In genomic region chr20:310645-311044, GRCh38 we compare ENCODE assay signal across 10 cellular contexts. TPM values are rescaled to one million over a fixed set of nuclear protein-coding genes. Genes with fewer than 3 reads are reported as not detected.
A peak's percentile ranks its signal among the peaks of the same experiment; 100 is the strongest.
DNase-seq lines count a peak whose midpoint lies in the region; ATAC-seq, FAIRE-seq and TF ChIP-seq lines count a peak whose summit lies in the region.
"Had no signal": no experiment of that assay in that cellular context is flagged by ENCODE, and none has a peak within 500 bp of the region (broad histone marks: within the 10 kb centered on the region; RNA-seq: fewer than 3 reads in every experiment).

No MANE protein-coding gene starts in this region.

- H3K27me3 ChIP-seq in BLaER1 (no peaks in the 10 kb centered on the region), Karpas-422 (ENCODE audit: low read length) (no peaks in the 10 kb centered on the region), H1 (replicated peaks in 1 of 4; ENCODE audit: control insufficient read depth in 3 of 4, extremely low read depth in 1 of 4, insufficient read depth in 3 of 4, low read length in 3 of 4) (no peaks in the 10 kb centered on the region), neutrophil (no peaks in the 10 kb centered on the region)

- H2BK15ac ChIP-seq in H1 (ENCODE audit: low read length), result no peak overlapping the region

- WGBS in H1 (ENCODE audit: extremely low coverage in 1 of 2, insufficient coverage in 1 of 2, insufficient read length in 1 of 2, insufficient replicate concordance in 2 of 2, low coverage in 1 of 2, low lambda C conversion rate in 2 of 2, missing lambda C conversion rate in 1 of 2), 2 experiments, result 1% methylated on average over 7 of the region's 7 CpGs; no CpG with 5 or more reads in 1 of the 2 experiments

- H4K5ac ChIP-seq in H1 (ENCODE audit: insufficient read length, low read depth, low read length), result no peak overlapping the region

- no peaks in the 10 kb centered on the region for H3K9me2 ChIP-seq in Karpas-422 (replicated peaks; ENCODE audit: insufficient read depth, low read length)

- H3K4me2 ChIP-seq in BLaER1 (peak overlapping the region; percentile 64), Karpas-422 (ENCODE audit: low read depth, low read length, poor library complexity, severe bottlenecking) (peak overlapping the region; percentile 50), H1 (ENCODE audit: insufficient read depth in 1 of 2, low read depth in 2 of 2, low read length in 2 of 2) (peak overlapping the region; percentile 19 to 92; a peak in 3 of 4 replicates)

- no peak overlapping the region for H4K91ac ChIP-seq in H1 (replicated peaks; ENCODE audit: insufficient read length, low read length)

- H3K4me1 ChIP-seq in BLaER1 (peaks cover 19% of the 10 kb centered on the region), Karpas-422 (ENCODE audit: low read length) (peaks cover 18% of the 10 kb centered on the region), H1 (replicated peaks in 1 of 4; ENCODE audit: control insufficient read depth in 3 of 4, insufficient read depth in 4 of 4, low read length in 3 of 4) (peaks cover 4 to 9% (median 6%) of the 10 kb centered on the region in 4 experiments; a peak in 6 of 7 replicates), neutrophil (ENCODE audit: control insufficient read depth in 1 of 2, insufficient read depth in 1 of 2, low read depth in 1 of 2, low read length in 1 of 2) (peaks cover 13 to 21% of the 10 kb centered on the region in 2 experiments)

- no peak overlapping the region for H2AK5ac ChIP-seq in H1 (ENCODE audit: low read depth, low read length)

- H3K36me3 ChIP-seq in BLaER1 (no peaks in the 10 kb centered on the region), Karpas-422 (ENCODE audit: insufficient read depth, low read length) (no peaks in the 10 kb centered on the region), H1 (ENCODE audit: control insufficient read depth in 2 of 4, insufficient read depth in 4 of 4, low read length in 3 of 4) (no peaks in the 10 kb centered on the region), neutrophil (no peaks in the 10 kb centered on the region)

- TF ChIP-seq EP300 in H1 (IDR thresholded peaks at IDR 0.05; ENCODE audit: borderline replicate concordance in 1 of 2, low read depth in 2 of 2, low read length in 2 of 2), result no peak

- H3K4me3 ChIP-seq in BLaER1 (no peak overlapping the region), Karpas-422 (ENCODE audit: low read length) (no peak overlapping the region), H1 (ENCODE audit: extremely low read depth in 1 of 4, insufficient read depth in 2 of 4, low read depth in 3 of 4, low read length in 4 of 4) (peak overlapping the region in 1 of 4 experiments; percentile 44; a peak in 2 of 8 replicates), neutrophil (ENCODE audit: low read depth in 1 of 2, low read length in 1 of 2) (peak overlapping the region; percentile 35 to 39)

- TF ChIP-seq POLR2A in H1 (IDR thresholded peaks at IDR 0.05; ENCODE audit: control extremely low read depth in 1 of 2, low read depth in 2 of 2, low read length in 2 of 2), result no peak

- H3K14ac ChIP-seq in H1 (ENCODE audit: insufficient read length), result no peak overlapping the region

- H3K56ac ChIP-seq in H1 (replicated peaks; ENCODE audit: insufficient read length, low read depth, low read length), result no peak overlapping the region

- no peak overlapping the region for H2BK12ac ChIP-seq in H1 (ENCODE audit: low read depth, low read length)

- H3K4ac ChIP-seq in H1 (replicated peaks; ENCODE audit: insufficient read length, low read depth, low read length), result no peak overlapping the region

- no peak overlapping the region for H3K18ac ChIP-seq in H1 (ENCODE audit: extremely low read depth, low read length)

- no peak overlapping the region for H2BK5ac ChIP-seq in H1 (ENCODE audit: low read depth, low read length)

- H3K9me3 ChIP-seq in BLaER1 (no peaks in the 10 kb centered on the region), Karpas-422 (ENCODE audit: low read length) (no peaks in the 10 kb centered on the region), H1 (ENCODE audit: insufficient read depth in 2 of 2, low read depth in 1 of 2, low read length in 1 of 2) (no peaks in the 10 kb centered on the region), neutrophil (no peaks in the 10 kb centered on the region)

- H2AFZ ChIP-seq in Karpas-422 (ENCODE audit: low read length), result no peak overlapping the region
- H2AFZ ChIP-seq in H1 (ENCODE audit: low read length), result no peak overlapping the region

- no peak overlapping the region for H3K23ac ChIP-seq in H1 (ENCODE audit: insufficient read length)

- no peaks in the 10 kb centered on the region for H3K79me1 ChIP-seq in H1 (ENCODE audit: low read depth, low read length)

- POLR2A ChIA-PET in H1 (lab: Charles Lee; ENCODE audit: partially characterized antibody), result interaction anchor here (1.9 to 6.4 kb wide), 4 partner anchors 12 to 37 kb away, joined by 6 to 97 read pairs (median 48); partner anchors contain the start of genes NRSN2, SOX12 and ZCCHC3

- no peak for TF ChIP-seq CTCF in H1 (IDR thresholded peaks at IDR 0.05; ENCODE audit: control extremely low read depth in 1 of 3, insufficient read depth in 1 of 3, low read depth in 1 of 3, low read length in 3 of 3)
- no peak for TF ChIP-seq CTCF in neutrophil (IDR thresholded peaks at IDR 0.05)

- no peak overlapping the region for H4K8ac ChIP-seq in H1 (ENCODE audit: extremely low read depth, insufficient read depth, low read length)

- no peak for TF ChIP-seq RAD21 in H1 (IDR thresholded peaks at IDR 0.05 in 1 of 2, conservative IDR thresholded peaks at IDR 0.05 in 1 of 2; ENCODE audit: low read depth in 2 of 2, low read length in 2 of 2)

- no peak overlapping the region for H3K27ac ChIP-seq in BLaER1
- no peak overlapping the region for H3K27ac ChIP-seq in Karpas-422 (ENCODE audit: low read length)
- no peak overlapping the region for H3K27ac ChIP-seq in H1 (ENCODE audit: low read depth, low read length)
- H3K27ac ChIP-seq in neutrophil, result no peak overlapping the region

- H3K79me2 ChIP-seq in Karpas-422 (ENCODE audit: low read length) (no peaks in the 10 kb centered on the region), H1 (ENCODE audit: control insufficient read depth in 1 of 2, insufficient read depth in 2 of 2, low read length in 2 of 2) (no peaks in the 10 kb centered on the region)

- H4K20me1 ChIP-seq in BLaER1, result no peaks in the 10 kb centered on the region
- H4K20me1 ChIP-seq in Karpas-422 (ENCODE audit: insufficient read depth, low read depth, low read length), result no peaks in the 10 kb centered on the region
- no peaks in the 10 kb centered on the region for H4K20me1 ChIP-seq in H1 (replicated peaks in 1 of 2; ENCODE audit: control insufficient read depth in 1 of 2, insufficient read depth in 2 of 2, low read length in 2 of 2)

- H3K23me2 ChIP-seq in H1 (ENCODE audit: low read depth, low read length), result peaks cover 4% of the 10 kb centered on the region

- ATAC-seq in HG02623 (IDR thresholded peaks at IDR 0.05; ENCODE audit: unreplicated experiment) (no peak), HG02588 (IDR thresholded peaks at IDR 0.05; ENCODE audit: unreplicated experiment) (no peak)

- DNase-seq in Karpas-422 (peak; percentile 34), H1 (ENCODE audit: low read depth in 1 of 2, low spot score in 2 of 2) (no peak), NCI-H1092 treated with DMSO at 0.1 percent for 48 hours (lab: John Stamatoyannopoulos, UW) (no peak), MV-4-11 (lab: John Stamatoyannopoulos, UW) (no peak)

- H3K9ac ChIP-seq in BLaER1 (no peak overlapping the region), Karpas-422 (ENCODE audit: low read length) (no peak overlapping the region), H1 (replicated peaks in 1 of 4; ENCODE audit: extremely low read depth in 1 of 4, low read depth in 3 of 4, low read length in 3 of 4) (no peak overlapping the region)

- H2BK120ac ChIP-seq in H1 (replicated peaks; ENCODE audit: low read depth, low read length), result no peak overlapping the region

- FAIRE-seq in H1 (lab: Jason Lieb, UNC), result no peak

- CTCF ChIA-PET in H1 (lab: Charles Lee; ENCODE audit: partially characterized antibody), result interaction anchor here (1.0 to 4.5 kb wide), 4 partner anchors 11 to 44 kb away, joined by 3 to 30 read pairs (median 24); no protein-coding TSS in a partner anchor

- H2BK20ac ChIP-seq in H1 (ENCODE audit: low read length), result no peak overlapping the region

RNA-seq across cellular contexts. Expression of gene ZCCHC3, which starts 13.3 kb away (rescaled TPM):
- 20.6 and 22.2 TPM in 2 replicates for total RNA-seq in Karpas-422 (2014; rRNA removed; shearing (Covaris generic); ENCODE audit: low replicate concordance)
- total RNA-seq in H1 (2021; fragmentation: NEBNext Ultra II Directional; extraction: Animal tissue kit (Norgen Biotek cat#: 25700)), result 52.4 and 54.0 TPM in 2 replicates
- polyA plus RNA-seq in H1 (2011; rRNA removed), result 33.7 and 34.0 TPM in 2 replicates
- 40.1 TPM for polyA plus RNA-seq in H1 (2011; cell fraction: cytosol; rRNA removed)
- polyA plus RNA-seq in H1 (2011; cell fraction: nucleus; rRNA removed), result 23.6 TPM
- 41.3 to 45.9 TPM (median 42.1 TPM) in 4 replicates for polyA plus RNA-seq in H1 (2012, experiment 1 of 2)
- 43.6 TPM for polyA plus RNA-seq in H1 (2012, experiment 2 of 2)
- 36.6 TPM for polyA plus RNA-seq in H1 (2013, experiment 1 of 2)
- 39.0 TPM for polyA plus RNA-seq in H1 (2013, experiment 2 of 2)
- polyA minus RNA-seq in H1 (2011; rRNA and poly(A)+ RNA removed), result 14.9 and 15.4 TPM in 2 replicates
- polyA minus RNA-seq in H1 (2011; cell fraction: cytosol; rRNA and poly(A)+ RNA removed), result 24.4 TPM
- polyA minus RNA-seq in H1 (2011; cell fraction: nucleus; rRNA and poly(A)+ RNA removed), result 13.9 TPM

RNA-seq across cellular contexts. Expression of gene SOX12, which starts 14.7 kb away (rescaled TPM):
- 8.3 and 18.0 TPM in 2 replicates for total RNA-seq in Karpas-422 (2014; rRNA removed; shearing (Covaris generic); ENCODE audit: low replicate concordance)
- 63.0 and 66.1 TPM in 2 replicates for total RNA-seq in H1 (2021; fragmentation: NEBNext Ultra II Directional; extraction: Animal tissue kit (Norgen Biotek cat#: 25700))
- 6.4 and 14.4 TPM in 2 replicates for polyA plus RNA-seq in H1 (2011; rRNA removed)
- 9.3 TPM for polyA plus RNA-seq in H1 (2011; cell fraction: cytosol; rRNA removed)
- polyA plus RNA-seq in H1 (2011; cell fraction: nucleus; rRNA removed), result 20.6 TPM
- 28.3 to 39.1 TPM (median 34.8 TPM) in 4 replicates for polyA plus RNA-seq in H1 (2012, experiment 1 of 2)
- 27.6 TPM for polyA plus RNA-seq in H1 (2012, experiment 2 of 2)
- 34.1 TPM for polyA plus RNA-seq in H1 (2013, experiment 1 of 2)
- 34.4 TPM for polyA plus RNA-seq in H1 (2013, experiment 2 of 2)
- polyA minus RNA-seq in H1 (2011; rRNA and poly(A)+ RNA removed), result 2.9 and 6.2 TPM in 2 replicates
- polyA minus RNA-seq in H1 (2011; cell fraction: cytosol; rRNA and poly(A)+ RNA removed), result 16.2 TPM
- 11.5 TPM for polyA minus RNA-seq in H1 (2011; cell fraction: nucleus; rRNA and poly(A)+ RNA removed)

RNA-seq across cellular contexts. Expression of gene C20orf96, which starts 20.1 kb away (rescaled TPM):
- 1.8 and 2.0 TPM in 2 replicates for total RNA-seq in Karpas-422 (2014; rRNA removed; shearing (Covaris generic); ENCODE audit: low replicate concordance)
- total RNA-seq in H1 (2021; fragmentation: NEBNext Ultra II Directional; extraction: Animal tissue kit (Norgen Biotek cat#: 25700)), result 21.0 and 22.7 TPM in 2 replicates
- 19.2 and 19.3 TPM in 2 replicates for polyA plus RNA-seq in H1 (2011; rRNA removed)
- 21.3 TPM for polyA plus RNA-seq in H1 (2011; cell fraction: cytosol; rRNA removed)
- polyA plus RNA-seq in H1 (2011; cell fraction: nucleus; rRNA removed), result 22.3 TPM
- polyA plus RNA-seq in H1 (2012, experiment 1 of 2), result 20.5 to 28.5 TPM (median 26.2 TPM) in 4 replicates
- polyA plus RNA-seq in H1 (2012, experiment 2 of 2), result 20.8 TPM
- polyA plus RNA-seq in H1 (2013, experiment 1 of 2), result 23.3 TPM
- 22.8 TPM for polyA plus RNA-seq in H1 (2013, experiment 2 of 2)
- 9.5 and 10.5 TPM in 2 replicates for polyA minus RNA-seq in H1 (2011; rRNA and poly(A)+ RNA removed)
- 7.7 TPM for polyA minus RNA-seq in H1 (2011; cell fraction: cytosol; rRNA and poly(A)+ RNA removed)
- 8.2 TPM for polyA minus RNA-seq in H1 (2011; cell fraction: nucleus; rRNA and poly(A)+ RNA removed)

RNA-seq across cellular contexts. Expression of gene NRSN2, which starts 36.3 kb away (rescaled TPM):
- total RNA-seq in Karpas-422 (2014; rRNA removed; shearing (Covaris generic); ENCODE audit: low replicate concordance), result 18.2 and 28.3 TPM in 2 replicates
- 15.0 and 19.4 TPM in 2 replicates for total RNA-seq in H1 (2021; fragmentation: NEBNext Ultra II Directional; extraction: Animal tissue kit (Norgen Biotek cat#: 25700))
- 33.3 and 41.9 TPM in 2 replicates for polyA plus RNA-seq in H1 (2011; rRNA removed)
- 25.4 TPM for polyA plus RNA-seq in H1 (2011; cell fraction: cytosol; rRNA removed)
- 20.5 TPM for polyA plus RNA-seq in H1 (2011; cell fraction: nucleus; rRNA removed)
- polyA plus RNA-seq in H1 (2012, experiment 1 of 2), result 17.4 to 24.3 TPM (median 23.5 TPM) in 4 replicates
- polyA plus RNA-seq in H1 (2012, experiment 2 of 2), result 23.4 TPM
- polyA plus RNA-seq in H1 (2013, experiment 1 of 2), result 19.3 TPM
- polyA plus RNA-seq in H1 (2013, experiment 2 of 2), result 21.8 TPM
- 11.8 and 15.0 TPM in 2 replicates for polyA minus RNA-seq in H1 (2011; rRNA and poly(A)+ RNA removed)
- polyA minus RNA-seq in H1 (2011; cell fraction: cytosol; rRNA and poly(A)+ RNA removed), result 16.5 TPM
- 8.1 TPM for polyA minus RNA-seq in H1 (2011; cell fraction: nucleus; rRNA and poly(A)+ RNA removed)

RNA-seq across cellular contexts. Expression of gene DEFB132, which starts 53.1 kb away (rescaled TPM):
- 0.22 TPM in 1 of 2 replicates, not detected in the other for total RNA-seq in Karpas-422 (2014; rRNA removed; shearing (Covaris generic); ENCODE audit: low replicate concordance)
- total RNA-seq in H1 (2021; fragmentation: NEBNext Ultra II Directional; extraction: Animal tissue kit (Norgen Biotek cat#: 25700)), result not detected in 2 replicates
- not detected in 2 replicates for polyA plus RNA-seq in H1 (2011; rRNA removed)
- not detected for polyA plus RNA-seq in H1 (2011; cell fraction: cytosol; rRNA removed)
- not detected for polyA plus RNA-seq in H1 (2011; cell fraction: nucleus; rRNA removed)
- polyA plus RNA-seq in H1 (2012, experiment 1 of 2), result not detected in 4 replicates
- not detected for polyA plus RNA-seq in H1 (2012, experiment 2 of 2)
- polyA plus RNA-seq in H1 (2013, experiment 1 of 2), result not detected
- not detected for polyA plus RNA-seq in H1 (2013, experiment 2 of 2)
- not detected in 2 replicates for polyA minus RNA-seq in H1 (2011; rRNA and poly(A)+ RNA removed)
- not detected for polyA minus RNA-seq in H1 (2011; cell fraction: cytosol; rRNA and poly(A)+ RNA removed)
- polyA minus RNA-seq in H1 (2011; cell fraction: nucleus; rRNA and poly(A)+ RNA removed), result not detected
- total RNA-seq: lung microvascular endothelial cell, NCI-H460 had no signal

Comparison
In these comparisons a context has a peak if more than half of its experiments do, and no peak if none do; other contexts are left out.
1. H3K4me3 ChIP-seq: peak in neutrophil (2 of 2); none in BLaER1 (single experiment) and Karpas-422 (single experiment).
2. Peak in every context shown above with its lines, with median percentiles within 50 percentile points of each other: H3K4me2 ChIP-seq.